15 cellular contexts compared by ENCODE assay signal in genomic region chr17:79272666-79273219, GRCh38.
DNase-seq lines count a peak whose midpoint lies in the region; ATAC-seq, FAIRE-seq and TF ChIP-seq lines count a peak whose summit lies in the region.
"Had no signal": no experiment of that assay in that cellular context is flagged by ENCODE, and none has a peak within 500 bp of the region (broad histone marks: within the 10 kb centered on the region; RNA-seq: fewer than 3 reads in every experiment).

No MANE protein-coding gene starts in this region.

- TF ChIP-seq CTCF in bronchial epithelial cell (IDR thresholded peaks at IDR 0.05; ENCODE audit: insufficient read depth, low read length, severe bottlenecking), result peak; percentile 26

- H3K27ac Mint-ChIP-seq in activated naive CD4-positive, alpha-beta T cell treated with anti-CD3 and anti-CD28 coated beads, Interleukin-2, amount 10 ng/mL, durations not matched to agents 7 days and 5 days, result no peak overlapping the region
- H3K27ac Mint-ChIP-seq: activated naive CD4-positive, alpha-beta T cell treated with anti-CD3 and anti-CD28 coated beads for 36 hours; stimulated activated memory B cell treated with anti-CD40 and anti-IgM and Interleukin-4, amounts not matched to agents 10 μg/mL and 1 μg/mL and 100 μg/mL, for 72 hours had no signal

- H3K27ac ChIP-seq in small intestine (ENCODE audit: low read depth in 1 of 2, low read length in 1 of 2), result no peak overlapping the region
- H3K27ac ChIP-seq: vagina had no signal

- FAIRE-seq in bronchial epithelial cell (lab: Jason Lieb, UNC) (no peak), small intestine (lab: Jason Lieb, UNC) (no peak)

- no peaks in the 10 kb centered on the region for H3K4me1 ChIP-seq in small intestine (ENCODE audit: control insufficient read depth in 2 of 2, insufficient read depth in 1 of 2, low read depth in 1 of 2, low read length in 1 of 2)
- H3K4me1 ChIP-seq: vagina had no signal

- no peaks in the 10 kb centered on the region for H3K36me3 Mint-ChIP-seq in activated naive CD4-positive, alpha-beta T cell treated with anti-CD3 and anti-CD28 coated beads, Interleukin-2, amount 10 ng/mL, durations not matched to agents 7 days and 5 days
- H3K36me3 Mint-ChIP-seq: stimulated activated memory B cell treated with anti-CD40 and anti-IgM and Interleukin-4, amounts not matched to agents 10 μg/mL and 1 μg/mL and 100 μg/mL, for 72 hours had no signal

- no peak overlapping the region for H3K4me3 Mint-ChIP-seq in activated naive CD4-positive, alpha-beta T cell treated with anti-CD3 and anti-CD28 coated beads, Interleukin-2, amount 10 ng/mL, durations not matched to agents 7 days and 5 days
- H3K4me3 Mint-ChIP-seq: activated naive CD4-positive, alpha-beta T cell treated with anti-CD3 and anti-CD28 coated beads for 36 hours; H9; stimulated activated memory B cell treated with anti-CD40 and anti-IgM and Interleukin-4, amounts not matched to agents 10 μg/mL and 1 μg/mL and 100 μg/mL, for 72 hours had no signal

- H3K9me3 ChIP-seq in small intestine (ENCODE audit: control insufficient read depth, low read depth), result no peaks in the 10 kb centered on the region
- H3K9me3 ChIP-seq: vagina had no signal

- peak; percentile 18 for DNase-seq in NCI-H2196 (lab: John Stamatoyannopoulos, UW; ENCODE audit: unreplicated experiment)
- DNase-seq in NCI-H2196 treated with DMSO at 0.1 percent for 48 hours (lab: John Stamatoyannopoulos, UW; ENCODE audit: unreplicated experiment), result no peak
- peak; percentile 19 for DNase-seq in NAMALWA (ENCODE audit: low spot score)
- DNase-seq in bronchial epithelial cell (ENCODE audit: low read depth), result peak; percentile 49
- peak; percentile 2 for DNase-seq in small intestine
- DNase-seq in activated naive CD4-positive, alpha-beta T cell treated with anti-CD3 and anti-CD28 coated beads, Interleukin-2, amount 10 ng/mL, durations not matched to agents 7 days and 5 days, result no peak
- DNase-seq: activated CD8-positive, alpha-beta memory T cell treated with anti-CD3 and anti-CD28 coated beads, Interleukin-2, amount 50 U/mL, for 4 hours; activated naive CD4-positive, alpha-beta T cell treated with anti-CD3 and anti-CD28 coated beads for 36 hours; effector CD8-positive, alpha-beta T cell; H9 had no signal

- ATAC-seq in GM19328 (IDR thresholded peaks at IDR 0.05; ENCODE audit: unreplicated experiment) (no peak), HG02973 (IDR thresholded peaks at IDR 0.05; ENCODE audit: unreplicated experiment) (no peak)
- ATAC-seq: activated CD4-positive, CD25-positive, alpha-beta regulatory T cell treated with anti-CD3 and anti-CD28 coated beads, Interleukin-2, amount 50 U/mL, for 24 hours; stimulated activated memory B cell treated with anti-CD40 and anti-IgM and Interleukin-4, amounts not matched to agents 10 μg/mL and 1 μg/mL and 100 μg/mL, for 72 hours had no signal

- peaks cover 16% of the 10 kb centered on the region for H3K27me3 Mint-ChIP-seq in activated naive CD4-positive, alpha-beta T cell treated with anti-CD3 and anti-CD28 coated beads, Interleukin-2, amount 10 ng/mL, durations not matched to agents 7 days and 5 days

- H3K4me3 ChIP-seq in bronchial epithelial cell (ENCODE audit: low read depth, low read length), result no peak overlapping the region
- H3K4me3 ChIP-seq in small intestine (ENCODE audit: low read depth in 1 of 2, low read length in 2 of 2), result no peak overlapping the region
- H3K4me3 ChIP-seq: vagina had no signal

- H3K36me3 ChIP-seq in bronchial epithelial cell (ENCODE audit: control insufficient read depth, insufficient read depth, low read length), result no peaks in the 10 kb centered on the region
- H3K36me3 ChIP-seq in small intestine (ENCODE audit: control insufficient read depth in 2 of 2, insufficient read depth in 2 of 2, low read length in 2 of 2), result no peaks in the 10 kb centered on the region
- H3K36me3 ChIP-seq: vagina had no signal

- CTCF ChIA-PET in activated naive CD4-positive, alpha-beta T cell treated with anti-CD3 and anti-CD28 coated beads, Interleukin-2, amount 10 ng/mL, durations not matched to agents 7 days and 5 days (lab: Charles Lee), result no interaction called here

- 30 to 55% (median 35%) methylated on average over 9 of the region's 9 CpGs for WGBS in small intestine, 3 donors

- no peaks in the 10 kb centered on the region for H3K9me3 Mint-ChIP-seq in activated naive CD4-positive, alpha-beta T cell treated with anti-CD3 and anti-CD28 coated beads, Interleukin-2, amount 10 ng/mL, durations not matched to agents 7 days and 5 days
- H3K9me3 Mint-ChIP-seq: activated naive CD4-positive, alpha-beta T cell treated with anti-CD3 and anti-CD28 coated beads for 36 hours; H9; stimulated activated memory B cell treated with anti-CD40 and anti-IgM and Interleukin-4, amounts not matched to agents 10 μg/mL and 1 μg/mL and 100 μg/mL, for 72 hours had no signal

- no peaks in the 10 kb centered on the region for H3K4me1 Mint-ChIP-seq in activated naive CD4-positive, alpha-beta T cell treated with anti-CD3 and anti-CD28 coated beads, Interleukin-2, amount 10 ng/mL, durations not matched to agents 7 days and 5 days

- H3K27me3 ChIP-seq in bronchial epithelial cell (ENCODE audit: control insufficient read depth, insufficient read depth, low read length), result no peaks in the 10 kb centered on the region
- H3K27me3 ChIP-seq in small intestine (ENCODE audit: control insufficient read depth in 2 of 2, insufficient read depth in 2 of 2, low read length in 2 of 2), result peaks cover 0 to 9% of the 10 kb centered on the region in 2 donors
- H3K27me3 ChIP-seq: vagina had no signal

Comparison
In these comparisons a context has a peak if more than half of its experiments do, and no peak if none do; other contexts are left out.
1. DNase-seq: peak in NCI-H2196 (single experiment), NAMALWA (single experiment), bronchial epithelial cell (single experiment) and small intestine (single experiment); none in NCI-H2196 treated with DMSO at 0.1 percent for 48 hours (single experiment) and activated naive CD4-positive, alpha-beta T cell treated with anti-CD3 and anti-CD28 coated beads, Interleukin-2, amount 10 ng/mL, durations not matched to agents 7 days and 5 days (single experiment).